In genomic region chr14:90109858-90110257, GRCh38 we compare ENCODE assay signal across 10 cellular contexts. TPM values are rescaled to one million over a fixed set of nuclear protein-coding genes. Genes with fewer than 3 reads are reported as not detected.
A peak's percentile ranks its signal among the peaks of the same experiment; 100 is the strongest.
DNase-seq lines count a peak whose midpoint lies in the region; ATAC-seq and TF ChIP-seq lines count a peak whose summit lies in the region.
"Had no signal": no experiment of that assay in that cellular context is flagged by ENCODE, and none has a peak within 500 bp of the region (broad histone marks: within the 10 kb centered on the region; RNA-seq: fewer than 3 reads in every experiment).

No MANE protein-coding gene starts in this region.

- H3K4me3 Mint-ChIP-seq in MCF 10A (ENCODE audit: unreplicated experiment): no peak overlapping the region

- H3F3A ChIP-seq in Loucy (ENCODE audit: low read depth): no peaks in the 10 kb centered on the region

- no peak for ATAC-seq in activated naive CD4-positive, alpha-beta T cell treated with anti-CD3 and anti-CD28 coated beads, Interleukin-2, amount 50 U/mL, for 72 hours

- DNase-seq in MCF 10A (ENCODE audit: unreplicated experiment) (peak; percentile 49), breast epithelium (ENCODE audit: low spot score in 2 of 2) (no peak), choroid plexus epithelial cell (ENCODE audit: low read depth) (no peak), thyroid gland (peak; percentile 23 to 30), KBM-7 (no peak), NCI-H1092 treated with DMSO at 0.1 percent for 48 hours (lab: John Stamatoyannopoulos, UW) (no peak)
- no peak for DNase-seq in activated naive CD4-positive, alpha-beta T cell treated with anti-CD3 and anti-CD28 coated beads, Interleukin-2, amount 50 U/mL, for 72 hours (ENCODE audit: low spot score in 2 of 2)
- DNase-seq: DMS79 had no signal

- peaks cover 8% of the 10 kb centered on the region for H3K4me1 Mint-ChIP-seq in MCF 10A (ENCODE audit: insufficient read depth, unreplicated experiment)

- no peak overlapping the region for H2AFZ ChIP-seq in Loucy (ENCODE audit: low read length)

- TF ChIP-seq POLR2A in breast epithelium (IDR thresholded peaks at IDR 0.05): no peak
- TF ChIP-seq POLR2A in thyroid gland (IDR thresholded peaks at IDR 0.05): no peak

- H3K36me3 ChIP-seq in breast epithelium: no peaks in the 10 kb centered on the region
- H3K36me3 ChIP-seq in Loucy (ENCODE audit: insufficient read depth, low read length): no peaks in the 10 kb centered on the region
- no peaks in the 10 kb centered on the region for H3K36me3 ChIP-seq in thyroid gland
- H3K36me3 ChIP-seq: right atrium auricular region had no signal

- no peak overlapping the region for H3K4me2 ChIP-seq in Loucy (ENCODE audit: low read depth, low read length, poor library complexity, severe bottlenecking)

- H3K27me3 Mint-ChIP-seq in MCF 10A (ENCODE audit: insufficient read depth, unreplicated experiment): peaks cover 26% of the 10 kb centered on the region

- no peak overlapping the region for H3K9ac ChIP-seq in Loucy (ENCODE audit: low read depth, low read length, poor library complexity, severe bottlenecking)

- H3K27ac Mint-ChIP-seq in MCF 10A (ENCODE audit: low read depth, unreplicated experiment): no peak overlapping the region
- H3K27ac Mint-ChIP-seq in activated naive CD4-positive, alpha-beta T cell treated with anti-CD3 and anti-CD28 coated beads, Interleukin-2, amount 50 U/mL, for 72 hours: no peak overlapping the region

- no peaks in the 10 kb centered on the region for H3K9me2 ChIP-seq in Loucy (replicated peaks; ENCODE audit: low read depth, low read length)

- H3K9me3 ChIP-seq in breast epithelium (no peaks in the 10 kb centered on the region), Loucy (ENCODE audit: insufficient read depth, low read depth, low read length) (no peaks in the 10 kb centered on the region), thyroid gland (no peaks in the 10 kb centered on the region)
- H3K9me3 ChIP-seq: right atrium auricular region had no signal

- no peak overlapping the region for H3K27ac ChIP-seq in breast epithelium
- H3K27ac ChIP-seq in thyroid gland: no peak overlapping the region
- H3K27ac ChIP-seq: right atrium auricular region had no signal

- intact Hi-C loops in MCF 10A (cut with micrococcal nuclease): loop anchor here (10.0 kb wide), 1 partner anchor 125 kb away; no protein-coding TSS in a partner anchor
- intact Hi-C loops in breast epithelium (cut with DNase I; ENCODE audit: low total_unique reads): no loop called here
- intact Hi-C loops in thyroid gland (cut with DNase I): no loop called here

- POLR2A ChIA-PET in MCF 10A (lab: Yijun Ruan, JAX): interaction anchor here (0.7 kb wide), 1 partner anchor 146 kb away, joined by 4 read pairs; the partner anchor contains the start of gene PSMC1

- in situ Hi-C loops in KBM-7 (cut with MboI; ENCODE audit: low pct_unique_long_range_greater_than_20kb, low sequenced_read_pairs): no loop called here

- H3K9me3 Mint-ChIP-seq in MCF 10A (ENCODE audit: unreplicated experiment): no peaks in the 10 kb centered on the region
- no peaks in the 10 kb centered on the region for H3K9me3 Mint-ChIP-seq in activated naive CD4-positive, alpha-beta T cell treated with anti-CD3 and anti-CD28 coated beads, Interleukin-2, amount 50 U/mL, for 72 hours

- no peaks in the 10 kb centered on the region for H3K79me2 ChIP-seq in Loucy (ENCODE audit: insufficient read depth, low read length)

- 64 to 77% methylated on average over 10 of the region's 10 CpGs for WGBS in thyroid gland, 2 donors

- H3K4me1 ChIP-seq in breast epithelium (no peaks in the 10 kb centered on the region), Loucy (ENCODE audit: insufficient read depth, low read length, poor library complexity, severe bottlenecking) (no peaks in the 10 kb centered on the region), thyroid gland (peaks cover 6 to 9% of the 10 kb centered on the region in 2 donors)
- H3K4me1 ChIP-seq: right atrium auricular region had no signal

- CTCF ChIA-PET in MCF 10A (lab: Yijun Ruan, JAX): interaction anchor here (1.2 kb wide), 1 partner anchor 70 kb away, joined by 3 read pairs; no protein-coding TSS in a partner anchor

- no TSS peak for BruUV-seq in MCF 10A (replicated peaks; lab: Mats Ljungman, UMichigan)

- no peaks in the 10 kb centered on the region for H3K27me3 ChIP-seq in breast epithelium
- no peaks in the 10 kb centered on the region for H3K27me3 ChIP-seq in Loucy (ENCODE audit: insufficient read depth, low read length, poor library complexity, severe bottlenecking)
- H3K27me3 ChIP-seq in thyroid gland: no peaks in the 10 kb centered on the region
- H3K27me3 ChIP-seq: right atrium auricular region had no signal

- no peaks in the 10 kb centered on the region for H4K20me1 ChIP-seq in Loucy (ENCODE audit: insufficient read depth, low read length, poor library complexity, severe bottlenecking)

- TF ChIP-seq CTCF in MCF 10A (IDR thresholded peaks at IDR 0.05; ENCODE audit: unreplicated experiment) (no peak), breast epithelium (IDR thresholded peaks at IDR 0.05) (no peak), Loucy (conservative IDR thresholded peaks at IDR 0.05; ENCODE audit: low read length) (peak; percentile 53), choroid plexus epithelial cell (conservative IDR thresholded peaks at IDR 0.05; ENCODE audit: low read depth, low read length) (peak; percentile 44), thyroid gland (IDR thresholded peaks at IDR 0.05) (peak in 3 of 6 experiments; percentile 13 to 27 (median 26))

- H3K36me3 Mint-ChIP-seq in MCF 10A (ENCODE audit: insufficient read depth, unreplicated experiment): no peaks in the 10 kb centered on the region
- H3K36me3 Mint-ChIP-seq in activated naive CD4-positive, alpha-beta T cell treated with anti-CD3 and anti-CD28 coated beads, Interleukin-2, amount 50 U/mL, for 72 hours: no peaks in the 10 kb centered on the region

- H3K4me3 ChIP-seq in breast epithelium: no peak overlapping the region
- H3K4me3 ChIP-seq in Loucy (ENCODE audit: low read length, poor library complexity, severe bottlenecking): no peak overlapping the region
- no peak overlapping the region for H3K4me3 ChIP-seq in choroid plexus epithelial cell (ENCODE audit: low read depth, low read length)
- H3K4me3 ChIP-seq in thyroid gland (replicated peaks in 1 of 3): no peak overlapping the region
- H3K4me3 ChIP-seq: right atrium auricular region had no signal

RNA-seq across cellular contexts. Expression of gene KCNK13, which starts 48.1 kb away (rescaled TPM):
- total RNA-seq in MCF 10A (2022) (not detected in 2 replicates), breast epithelium (under 1 TPM; 0.16 to 0.66 (median 0.59) TPM), thyroid gland (1 to 10 TPM; 4.0 to 7.2 (median 4.9) TPM)
- total RNA-seq in activated naive CD4-positive, alpha-beta T cell treated with anti-CD3 and anti-CD28 coated beads, Interleukin-2, amount 50 U/mL, for 72 hours: not detected

Comparison
In these comparisons a context has a peak if more than half of its experiments do, and no peak if none do; other contexts are left out.
1. DNase-seq: peak in MCF 10A (single experiment) and thyroid gland (2 of 2); none in breast epithelium (0 of 2), choroid plexus epithelial cell (single experiment), KBM-7 (single experiment), NCI-H1092 treated with DMSO at 0.1 percent for 48 hours (single experiment) and activated naive CD4-positive, alpha-beta T cell treated with anti-CD3 and anti-CD28 coated beads, Interleukin-2, amount 50 U/mL, for 72 hours (0 of 2).
2. CTCF ChIP-seq: peak in Loucy (single experiment) and choroid plexus epithelial cell (single experiment); none in MCF 10A (single experiment) and breast epithelium (0 of 3).